In the genomic region with DNA sequence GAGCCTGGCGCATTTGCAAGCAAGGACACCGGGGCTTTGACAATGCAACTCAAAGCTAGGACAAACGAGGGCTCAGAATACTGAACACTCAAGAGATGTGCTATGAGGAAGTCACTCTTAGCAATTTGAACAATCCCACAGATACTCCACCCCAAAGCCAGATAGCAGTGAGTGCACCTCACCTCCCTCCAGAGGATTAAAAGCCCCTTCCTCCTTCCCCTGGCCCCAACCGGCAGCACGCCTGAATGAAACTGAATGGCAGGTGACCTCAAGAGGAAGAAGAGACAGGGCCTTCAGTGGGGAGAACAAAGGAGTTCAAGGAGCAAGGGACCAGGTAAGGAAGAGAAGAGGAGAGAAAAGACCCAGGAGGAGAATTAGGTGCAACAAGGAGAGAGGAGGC, we compare ENCODE assay signal across 29 cellular contexts. TPM values are rescaled to one million over a fixed set of nuclear protein-coding genes. Genes with fewer than 3 reads are reported as not detected.
"Had no signal": no experiment of that assay in that cellular context is flagged by ENCODE, and none has a peak within 500 bp of the region (broad histone marks: within the 10 kb centered on the region; RNA-seq: fewer than 3 reads in every experiment).

No MANE protein-coding gene starts in this region.

- H3K9me3 ChIP-seq: MG63, Peyer's patch, SJSA1 had no signal

- H3K4me3 Mint-ChIP-seq: activated B cell treated with CpG ODN at 0.5 μM for 24 hours; activated CD4-positive, alpha-beta T cell treated with anti-CD3 and anti-CD28 coated beads, Interleukin-2, amount 10 ng/mL, durations not matched to agents 24 days and 14 days; activated CD8-positive, alpha-beta memory T cell treated with anti-CD3 and anti-CD28 coated beads, Interleukin-2, amount 10 ng/mL, durations not matched to agents 7 days and 5 days; activated naive CD4-positive, alpha-beta T cell treated with anti-CD3 and anti-CD28 coated beads, Interleukin-2, amount 50 U/mL, for 24 hours; activated T-cell treated with anti-CD3 and anti-CD28 coated beads, Interleukin-2, amount 50 U/mL, for 24 hours; activated T-helper 1 cell treated with anti-CD3 and anti-CD28 coated beads, Interleukin-12 subunit alpha, Interleukin-12 subunit beta, Interleukin-2, Interleukin-4 antibody, amounts not matched to agents 30 ng/mL and 10 ng/mL and 1 ng/mL, durations not matched to agents 14 hours and 24 hours and 36 hours; brain; central memory CD8-positive, alpha-beta T cell; T-helper 1 cell treated with Interleukin-12 subunit alpha and Interleukin-12 subunit beta and Interleukin-4 antibody, amounts not matched to agents 30 μg/mL and 1 μg/mL, for 36 hours had no signal

- H3K27me3 Mint-ChIP-seq: activated naive CD4-positive, alpha-beta T cell treated with anti-CD3 and anti-CD28 coated beads, Interleukin-2, amount 50 U/mL, for 24 hours had no signal

- H3K4me1 Mint-ChIP-seq: activated CD4-positive, alpha-beta T cell treated with anti-CD3 and anti-CD28 coated beads, Interleukin-2, amount 10 ng/mL, durations not matched to agents 24 days and 14 days; activated CD8-positive, alpha-beta memory T cell treated with anti-CD3 and anti-CD28 coated beads, Interleukin-2, amount 10 ng/mL, durations not matched to agents 7 days and 5 days; activated naive CD4-positive, alpha-beta T cell treated with anti-CD3 and anti-CD28 coated beads, Interleukin-2, amount 50 U/mL, for 24 hours; brain; central memory CD8-positive, alpha-beta T cell had no signal

- H3K36me3 Mint-ChIP-seq: activated CD8-positive, alpha-beta memory T cell treated with anti-CD3 and anti-CD28 coated beads, Interleukin-2, amount 10 ng/mL, durations not matched to agents 7 days and 5 days; activated naive CD4-positive, alpha-beta T cell treated with anti-CD3 and anti-CD28 coated beads, Interleukin-2, amount 50 U/mL, for 24 hours; brain had no signal

- H3K4me2 ChIP-seq: KMS-11 had no signal

- H3K27me3 ChIP-seq: MG63, Peyer's patch had no signal

- FAIRE-seq: astrocyte had no signal

- DNase-seq: activated B cell treated with CpG ODN at 0.5 μM for 24 hours; activated CD4-positive, alpha-beta T cell treated with anti-CD3 and anti-CD28 coated beads for 1 hour; activated CD4-positive, alpha-beta T cell treated with anti-CD3 and anti-CD28 coated beads, Interleukin-2, amount 10 ng/mL, durations not matched to agents 24 days and 14 days; activated CD4-positive, alpha-beta T cell treated with anti-CD3 and anti-CD28 coated beads, Interleukin-2, amount 50 U/mL, for 48 hours; activated CD8-positive, alpha-beta memory T cell treated with anti-CD3 and anti-CD28 coated beads, Interleukin-2, amount 10 ng/mL, durations not matched to agents 7 days and 5 days; activated effector memory CD4-positive, alpha-beta T cell treated with Interleukin-2 at 50 U/mL for 16 hours; activated naive CD4-positive, alpha-beta T cell; activated T-cell treated with anti-CD3 and anti-CD28 coated beads, Interleukin-2, amount 50 U/mL, for 24 hours; MG63; NCI-H1105 treated with DMSO at 0.1 percent for 48 hours; NCI-H1436 treated with DMSO at 0.1 percent for 48 hours; NCI-H187; NCI-H2081 treated with DMSO at 0.1 percent for 48 hours; NCI-H2171 treated with DMSO at 0.1 percent for 48 hours; NCI-H345; NCI-H510A treated with DMSO at 0.1 percent for 48 hours; NCI-H69; NK-92 treated with Interleukin-12 subunit alpha and Interleukin-12 subunit beta, amount 100 ng/mL, for 24 hours; SHP77 had no signal

- H3K4me1 ChIP-seq: Peyer's patch had no signal

- H3K27ac ChIP-seq: KMS-11, Peyer's patch, SJSA1 had no signal

- H3K9me3 Mint-ChIP-seq: activated B cell treated with CpG ODN at 0.5 μM for 24 hours; activated CD4-positive, alpha-beta T cell treated with anti-CD3 and anti-CD28 coated beads, Interleukin-2, amount 10 ng/mL, durations not matched to agents 24 days and 14 days; activated naive CD4-positive, alpha-beta T cell treated with anti-CD3 and anti-CD28 coated beads, Interleukin-2, amount 50 U/mL, for 24 hours; activated T-cell treated with anti-CD3 and anti-CD28 coated beads, Interleukin-2, amount 50 U/mL, for 24 hours; activated T-helper 1 cell treated with anti-CD3 and anti-CD28 coated beads, Interleukin-12 subunit alpha, Interleukin-12 subunit beta, Interleukin-2, Interleukin-4 antibody, amounts not matched to agents 30 ng/mL and 10 ng/mL and 1 ng/mL, durations not matched to agents 14 hours and 24 hours and 36 hours; central memory CD8-positive, alpha-beta T cell; T-helper 1 cell treated with Interleukin-12 subunit alpha and Interleukin-12 subunit beta and Interleukin-4 antibody, amounts not matched to agents 30 μg/mL and 1 μg/mL, for 36 hours had no signal

- H3K36me3 ChIP-seq: MG63, Peyer's patch, SJSA1 had no signal

- H3K4me3 ChIP-seq: MG63, Peyer's patch, SJSA1 had no signal

- H3K27ac Mint-ChIP-seq: activated B cell treated with CpG ODN at 0.5 μM for 24 hours; activated CD4-positive, alpha-beta T cell treated with anti-CD3 and anti-CD28 coated beads, Interleukin-2, amount 10 ng/mL, durations not matched to agents 24 days and 14 days; activated CD8-positive, alpha-beta memory T cell treated with anti-CD3 and anti-CD28 coated beads, Interleukin-2, amount 10 ng/mL, durations not matched to agents 7 days and 5 days; activated naive CD4-positive, alpha-beta T cell treated with anti-CD3 and anti-CD28 coated beads, Interleukin-2, amount 50 U/mL, for 24 hours; activated T-cell treated with anti-CD3 and anti-CD28 coated beads, Interleukin-2, amount 50 U/mL, for 24 hours; activated T-helper 1 cell treated with anti-CD3 and anti-CD28 coated beads, Interleukin-12 subunit alpha, Interleukin-12 subunit beta, Interleukin-2, Interleukin-4 antibody, amounts not matched to agents 30 ng/mL and 10 ng/mL and 1 ng/mL, durations not matched to agents 14 hours and 24 hours and 36 hours; brain; T-helper 1 cell treated with Interleukin-12 subunit alpha and Interleukin-12 subunit beta and Interleukin-4 antibody, amounts not matched to agents 30 μg/mL and 1 μg/mL, for 36 hours had no signal

- ATAC-seq: activated CD8-positive, alpha-beta memory T cell treated with anti-CD3 and anti-CD28 coated beads, Interleukin-2, amount 10 ng/mL, durations not matched to agents 7 days and 5 days; SK-N-SH treated with all-trans-retinoic acid at 6 μM for 48 hours had no signal

RNA-seq across cellular contexts. Expression of gene KRT78, which starts 1.9 kb away (rescaled TPM):
- total RNA-seq: activated B cell treated with CpG ODN at 0.5 μM for 24 hours; activated CD4-positive, alpha-beta T cell treated with anti-CD3 and anti-CD28 coated beads, Interleukin-2, amount 10 ng/mL, durations not matched to agents 24 days and 14 days; activated CD8-positive, alpha-beta memory T cell treated with anti-CD3 and anti-CD28 coated beads, Interleukin-2, amount 10 ng/mL, durations not matched to agents 7 days and 5 days; activated T-helper 1 cell treated with anti-CD3 and anti-CD28 coated beads, Interleukin-12 subunit alpha, Interleukin-12 subunit beta, Interleukin-2, Interleukin-4 antibody, amounts not matched to agents 30 ng/mL and 10 ng/mL and 1 ng/mL, durations not matched to agents 14 hours and 24 hours and 36 hours; astrocyte; Peyer's patch had no signal

RNA-seq across cellular contexts. Expression of gene KRT79, which starts 16.6 kb away (rescaled TPM):
- total RNA-seq: activated B cell treated with CpG ODN at 0.5 μM for 24 hours; activated CD4-positive, alpha-beta T cell treated with anti-CD3 and anti-CD28 coated beads, Interleukin-2, amount 10 ng/mL, durations not matched to agents 24 days and 14 days; activated T-helper 1 cell treated with anti-CD3 and anti-CD28 coated beads, Interleukin-12 subunit alpha, Interleukin-12 subunit beta, Interleukin-2, Interleukin-4 antibody, amounts not matched to agents 30 ng/mL and 10 ng/mL and 1 ng/mL, durations not matched to agents 14 hours and 24 hours and 36 hours; Peyer's patch had no signal

RNA-seq across cellular contexts. Expression of gene KRT4, which starts 36.8 kb away (rescaled TPM):
- total RNA-seq: activated B cell treated with CpG ODN at 0.5 μM for 24 hours; activated CD4-positive, alpha-beta T cell treated with anti-CD3 and anti-CD28 coated beads, Interleukin-2, amount 10 ng/mL, durations not matched to agents 24 days and 14 days; activated CD8-positive, alpha-beta memory T cell treated with anti-CD3 and anti-CD28 coated beads, Interleukin-2, amount 10 ng/mL, durations not matched to agents 7 days and 5 days; activated T-helper 1 cell treated with anti-CD3 and anti-CD28 coated beads, Interleukin-12 subunit alpha, Interleukin-12 subunit beta, Interleukin-2, Interleukin-4 antibody, amounts not matched to agents 30 ng/mL and 10 ng/mL and 1 ng/mL, durations not matched to agents 14 hours and 24 hours and 36 hours; astrocyte; Peyer's patch; SJSA1 had no signal

RNA-seq across cellular contexts. Expression of gene KRT3, which starts 54.8 kb away (rescaled TPM):
- total RNA-seq: activated B cell treated with CpG ODN at 0.5 μM for 24 hours; activated CD8-positive, alpha-beta memory T cell treated with anti-CD3 and anti-CD28 coated beads, Interleukin-2, amount 10 ng/mL, durations not matched to agents 7 days and 5 days; Peyer's patch had no signal
